In genomic region chr3:4981688-4982494, GRCh38 we compare ENCODE assay signal across 8 cellular contexts. TPM values are rescaled to one million over a fixed set of nuclear protein-coding genes. Genes with fewer than 3 reads are reported as not detected.
DNase-seq lines count a peak whose midpoint lies in the region; ATAC-seq and TF ChIP-seq lines count a peak whose summit lies in the region.

No MANE protein-coding gene starts in this region.

- no TSS peak for BruUV-seq in Caco-2 (replicated peaks; lab: Mats Ljungman, UMichigan)

- POLR2A ChIA-PET in Caco-2 (lab: Charles Lee): no interaction called here

- no peak for TF ChIP-seq RAD21 in Ishikawa (IDR thresholded peaks at IDR 0.05; ENCODE audit: low read depth)

- no peaks in the 10 kb centered on the region for H3K9me3 ChIP-seq in Caco-2
- H3K9me3 ChIP-seq in adipocyte (ENCODE audit: control insufficient read depth, low read length): no peaks in the 10 kb centered on the region
- no peaks in the 10 kb centered on the region for H3K9me3 ChIP-seq in tibial artery

- ATAC-seq in left lobe of liver (no peak), sciatic nerve (no peak)

- H3K27me3 ChIP-seq in Caco-2 (replicated peaks; ENCODE audit: control insufficient read depth, insufficient read depth, low read length): no peaks in the 10 kb centered on the region
- H3K27me3 ChIP-seq in adipocyte (replicated peaks; ENCODE audit: control insufficient read depth, insufficient read depth, low read length): no peaks in the 10 kb centered on the region
- no peaks in the 10 kb centered on the region for H3K27me3 ChIP-seq in tibial artery

- peak overlapping the region; percentile 5; the same call in 1 of the 2 replicates for H3K4me3 ChIP-seq in Caco-2 (ENCODE audit: low read depth, low read length)
- H3K4me3 ChIP-seq in adipocyte (ENCODE audit: low read length): peak overlapping the region; percentile 91
- H3K4me3 ChIP-seq in tibial artery: peak overlapping the region; percentile 60 to 85

- TF ChIP-seq CTCF in Caco-2 (IDR thresholded peaks at IDR 0.05; ENCODE audit: insufficient read depth in 1 of 2, low read depth in 1 of 2, low read length in 1 of 2, severe bottlenecking in 1 of 2, unreplicated experiment in 1 of 2) (peak; percentile 38 to 54), tibial artery (IDR thresholded peaks at IDR 0.05) (peak; percentile 58 to 72)

- no peaks in the 10 kb centered on the region for H3K27me3 Mint-ChIP-seq in Caco-2 (ENCODE audit: insufficient read depth, unreplicated experiment)

- H3K36me3 ChIP-seq in Caco-2 (ENCODE audit: control insufficient read depth, insufficient read depth, low read length) (peaks cover 2% of the 10 kb centered on the region), adipocyte (ENCODE audit: control insufficient read depth, insufficient read depth, low read length, severe bottlenecking) (peaks cover 21% of the 10 kb centered on the region), tibial artery (peaks cover 0 to 12% (median 12%) of the 10 kb centered on the region in 3 donors)

- intact Hi-C loops in Caco-2 (cut with micrococcal nuclease; ENCODE audit: unreplicated experiment) (no loop called here), tibial artery (cut with DNase I; ENCODE audit: low total_unique reads) (no loop called here), sciatic nerve (cut with DNase I) (no loop called here)

- H3K9me3 Mint-ChIP-seq in Caco-2 (ENCODE audit: unreplicated experiment): no peaks in the 10 kb centered on the region

- H3K27ac Mint-ChIP-seq in Caco-2 (ENCODE audit: unreplicated experiment): peak overlapping the region; percentile 70

- DNase-seq in Caco-2 (peak in 1 of 2 experiments; percentile 59), adipocyte (ENCODE audit: low read depth) (peak; percentile 82), left lobe of liver (ENCODE audit: low spot score) (peak; percentile 55), tibial artery (no peak), NCI-H345 treated with DMSO at 0.1 percent for 48 hours (lab: John Stamatoyannopoulos, UW; ENCODE audit: unreplicated experiment) (no peak), sciatic nerve (ENCODE audit: low spot score) (no peak), KBM-7 (no peak)

- H3K4me3 Mint-ChIP-seq in Caco-2 (ENCODE audit: unreplicated experiment): peak overlapping the region; percentile 89

- peaks cover 21% of the 10 kb centered on the region for H3K36me3 Mint-ChIP-seq in Caco-2 (ENCODE audit: insufficient read depth, unreplicated experiment)

- CTCF ChIA-PET in Caco-2 (lab: Charles Lee): interaction anchor here (1.2 kb wide), 1 partner anchor 245 kb away, joined by 3 read pairs; no protein-coding TSS in a partner anchor

- H3K4me1 ChIP-seq in Caco-2: peaks cover 36% of the 10 kb centered on the region
- H3K4me1 ChIP-seq in adipocyte (ENCODE audit: control insufficient read depth, insufficient read depth, low read length): peaks cover 71% of the 10 kb centered on the region
- peaks cover 0 to 73% (median 55%) of the 10 kb centered on the region in 4 donors for H3K4me1 ChIP-seq in tibial artery

- in situ Hi-C loops in KBM-7 (cut with MboI; ENCODE audit: low pct_unique_long_range_greater_than_20kb, low sequenced_read_pairs): loop anchor here (10.0 kb wide), 1 partner anchor 257 kb away; no protein-coding TSS in a partner anchor

- no peak for TF ChIP-seq EP300 in Ishikawa (IDR thresholded peaks at IDR 0.05; ENCODE audit: borderline replicate concordance)

- peaks cover 40% of the 10 kb centered on the region for H3K4me1 Mint-ChIP-seq in Caco-2 (ENCODE audit: low read depth, unreplicated experiment)

- peak overlapping the region; percentile 95 to 99 for H3K27ac ChIP-seq in tibial artery

- peak overlapping the region; percentile 67 for H3K9ac ChIP-seq in adipocyte (ENCODE audit: low read length)

TF ChIP-seq in Ishikawa, 13 proteins besides CTCF, POLR2A, EP300 and RAD21:
- TF ChIP-seq YY1 (IDR thresholded peaks at IDR 0.05; ENCODE audit: low read depth) (no peak), CEBPB (IDR thresholded peaks at IDR 0.05) (peak; percentile 49; the same call in 1 of the 2 replicates), REST (IDR thresholded peaks at IDR 0.05; ENCODE audit: low read depth) (no peak), ZBTB7A (IDR thresholded peaks at IDR 0.05; ENCODE audit: low read depth) (no peak), NFIC (IDR thresholded peaks at IDR 0.05) (no peak), TEAD4 (IDR thresholded peaks at IDR 0.05) (no peak), MAX (IDR thresholded peaks at IDR 0.05) (no peak)
TF ChIP-seq in Ishikawa: peak in this region for 1.

RNA-seq across cellular contexts. Expression of gene BHLHE40, which starts 2.7 kb away (rescaled TPM):
- total RNA-seq in Caco-2 (2022): 8.5 and 8.7 TPM in 2 replicates
- 26.4 TPM for total RNA-seq in left lobe of liver
- 288 TPM for total RNA-seq in sciatic nerve

Comparison
In these comparisons a context has a peak if more than half of its experiments do, and no peak if none do; other contexts are left out.
1. DNase-seq: peak in adipocyte (single experiment) and left lobe of liver (single experiment); none in tibial artery (0 of 2), NCI-H345 treated with DMSO at 0.1 percent for 48 hours (single experiment), sciatic nerve (single experiment) and KBM-7 (single experiment).
2. H3K4me3 ChIP-seq: peak in every context shown above with its lines; median percentile 91 in adipocyte; 72 in tibial artery; 5 in Caco-2.
3. RNA of gene BHLHE40, which starts 2.7 kb away (total RNA-seq): 288 TPM in sciatic nerve (single experiment); 26.4 TPM in left lobe of liver (single experiment) and 8.5 to 8.7 TPM in Caco-2; every median in the first group is over 10 times any median in the second.